Comparison of ENCODE assay signal across 1 cellular context in the genomic region with DNA sequence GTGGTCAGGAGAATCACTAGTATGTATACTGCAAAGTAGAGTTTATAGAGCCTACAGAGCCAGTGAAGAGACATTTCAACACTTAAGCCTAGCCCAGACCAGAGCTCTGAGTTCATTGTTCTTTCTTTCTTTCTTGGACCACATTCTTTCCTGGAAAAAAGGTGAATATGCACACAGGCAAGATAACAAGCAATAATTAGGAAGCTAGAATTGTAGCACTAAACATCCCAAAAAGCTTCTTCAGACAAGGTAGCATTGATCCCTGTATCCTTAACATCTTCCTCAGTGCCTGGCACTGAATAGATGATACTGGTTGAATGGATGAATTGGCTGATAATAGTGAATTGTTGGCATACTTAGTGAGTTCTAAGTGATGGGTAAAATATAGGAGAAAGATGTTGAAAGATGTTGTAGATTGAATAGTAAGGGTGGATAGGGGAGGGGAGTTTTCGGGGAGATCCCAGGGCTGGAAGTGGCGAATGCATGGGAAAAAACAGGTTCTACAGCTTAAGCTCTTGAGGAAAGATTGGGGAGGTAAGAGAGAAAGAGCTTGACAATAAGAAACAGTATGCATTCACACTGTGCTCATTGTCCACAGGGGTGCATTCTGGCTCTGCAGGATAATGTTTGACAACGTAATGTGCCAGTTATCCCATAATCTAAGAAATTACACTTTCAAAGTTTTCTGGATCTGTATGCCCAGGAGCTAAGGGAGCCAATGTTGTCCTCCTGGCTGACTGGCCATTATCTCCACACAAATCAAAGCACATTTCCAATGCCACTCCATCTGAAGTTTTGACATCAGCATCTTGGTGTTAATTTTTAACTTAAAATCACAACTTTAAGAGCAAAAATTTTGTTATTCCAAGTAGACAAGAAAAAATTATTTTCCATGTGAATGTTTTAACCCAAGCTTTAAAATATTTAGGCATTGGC.
A peak's percentile ranks its signal among the peaks of the same experiment; 100 is the strongest.
TF ChIP-seq lines count a peak whose summit lies in the region.

No MANE protein-coding gene starts in this region.

TF ChIP-seq in HepG2, 621 proteins besides CTCF, POLR2A, EP300 and RAD21:
- TF ChIP-seq, protein P1, sequence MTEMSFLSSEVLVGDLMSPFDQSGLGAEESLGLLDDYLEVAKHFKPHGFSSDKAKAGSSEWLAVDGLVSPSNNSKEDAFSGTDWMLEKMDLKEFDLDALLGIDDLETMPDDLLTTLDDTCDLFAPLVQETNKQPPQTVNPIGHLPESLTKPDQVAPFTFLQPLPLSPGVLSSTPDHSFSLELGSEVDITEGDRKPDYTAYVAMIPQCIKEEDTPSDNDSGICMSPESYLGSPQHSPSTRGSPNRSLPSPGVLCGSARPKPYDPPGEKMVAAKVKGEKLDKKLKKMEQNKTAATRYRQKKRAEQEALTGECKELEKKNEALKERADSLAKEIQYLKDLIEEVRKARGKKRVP (CRISPR knock-in tag; IDR thresholded peaks at IDR 0.05) = 0 out of 4 replicates have a peak, but pooled peaks of 1 of the 2 experiments have one; percentile 22
- TF ChIP-seq ZSCAN31 (CRISPR knock-in tag; IDR thresholded peaks at IDR 0.05; ENCODE audit: low read depth) = 0 out of 2 replicates have a peak, but pooled peaks have one; percentile 20
- TF ChIP-seq KDM3A (CRISPR knock-in tag; IDR thresholded peaks at IDR 0.05; ENCODE audit: low read depth) = no peak
- TF ChIP-seq SOX6 (IDR thresholded peaks at IDR 0.05) = no peak
- 0 out of 2 replicates have a peak, but pooled peaks have one; percentile 33 for TF ChIP-seq SOX6 (CRISPR knock-in tag; IDR thresholded peaks at IDR 0.05)
- peak; percentile 14 for TF ChIP-seq HNRNPK (IDR thresholded peaks at IDR 0.05; ENCODE audit: low read depth, low read length, poor library complexity, severe bottlenecking)
